ENCODE assay signal across 8 cellular contexts in genomic region chr12:90253674-90254181, GRCh38.
DNase-seq lines count a peak whose midpoint lies in the region; ATAC-seq, FAIRE-seq and TF ChIP-seq lines count a peak whose summit lies in the region.

No MANE protein-coding gene starts in this region.

- no peaks in the 10 kb centered on the region for H3K9me3 ChIP-seq in effector memory CD4-positive, alpha-beta T cell (ENCODE audit: control insufficient read depth, low read length)
- H3K9me3 ChIP-seq in tibial artery: no peaks in the 10 kb centered on the region

- no peaks in the 10 kb centered on the region for H3K27me3 ChIP-seq in effector memory CD4-positive, alpha-beta T cell (replicated peaks; ENCODE audit: control insufficient read depth, insufficient read depth, low read length, poor library complexity, severe bottlenecking)
- H3K27me3 ChIP-seq in tibial artery: no peaks in the 10 kb centered on the region

- H3K4me3 Mint-ChIP-seq in WTC11: no peak overlapping the region

- peaks cover 19% of the 10 kb centered on the region for H3K4me1 Mint-ChIP-seq in WTC11

- peak; percentile 87 for FAIRE-seq in GM12891 (lab: Jason Lieb, UNC)

- peak; percentile 100 for ATAC-seq in HG02623 (IDR thresholded peaks at IDR 0.05; ENCODE audit: unreplicated experiment)
- ATAC-seq in WTC11: peak; percentile 77

- H3K27ac Mint-ChIP-seq in WTC11: 0 out of 2 replicates have a peak overlapping the region, but pooled peaks have one; percentile 7

- TF ChIP-seq POLR2A in GM12891 (IDR thresholded peaks at IDR 0.05; ENCODE audit: low read depth, low read length) (no peak), NB4 (IDR thresholded peaks at IDR 0.05; ENCODE audit: extremely low read depth, insufficient read length) (no peak)

- no peaks in the 10 kb centered on the region for H3K9me3 Mint-ChIP-seq in WTC11

- H3K36me3 Mint-ChIP-seq in WTC11: no peaks in the 10 kb centered on the region

- H3K4me1 ChIP-seq in effector memory CD4-positive, alpha-beta T cell (ENCODE audit: control insufficient read depth, insufficient read depth, low read length, poor library complexity, severe bottlenecking): no peaks in the 10 kb centered on the region
- H3K4me1 ChIP-seq in tibial artery: peaks cover 0 to 13% (median 3%) of the 10 kb centered on the region in 4 donors

- H3K36me3 ChIP-seq in effector memory CD4-positive, alpha-beta T cell (ENCODE audit: control insufficient read depth, insufficient read depth, low read length): no peaks in the 10 kb centered on the region
- H3K36me3 ChIP-seq in tibial artery: no peaks in the 10 kb centered on the region

- intact Hi-C loops in tibial artery (cut with DNase I; ENCODE audit: low total_unique reads): no loop called here

- peak overlapping the region; percentile 4 for H3K4me3 ChIP-seq in NB4 (ENCODE audit: low read depth, low read length)
- H3K4me3 ChIP-seq in effector memory CD4-positive, alpha-beta T cell (ENCODE audit: insufficient read depth, low read depth, low read length, poor library complexity, severe bottlenecking): no peak overlapping the region
- no peak overlapping the region for H3K4me3 ChIP-seq in tibial artery

- no peak overlapping the region for H3K27ac ChIP-seq in effector memory CD4-positive, alpha-beta T cell (ENCODE audit: insufficient read depth, low read length, poor library complexity, severe bottlenecking)
- no peak overlapping the region for H3K27ac ChIP-seq in tibial artery

- CTCF ChIA-PET in WTC11 (lab: Charles Lee): no interaction called here

- POLR2A ChIA-PET in WTC11 (lab: Charles Lee): no interaction called here

- DNase-seq in ACHN (peak; percentile 54), GM12891 (ENCODE audit: insufficient read length, low spot score) (peak; percentile 31), NB4 (ENCODE audit: low read depth) (peak; percentile 100), WTC11 (ENCODE audit: low spot score) (peak; percentile 17), myocyte (ENCODE audit: low read depth) (peak; percentile 99), tibial artery (peak; percentile 79 to 81)
- peak; percentile 2 to 37 (median 16) for DNase-seq in effector memory CD4-positive, alpha-beta T cell

- TF ChIP-seq CTCF in NB4 (IDR thresholded peaks at IDR 0.05; ENCODE audit: low read depth, low read length): peak; percentile 70
- no peak for TF ChIP-seq CTCF in WTC11 (IDR thresholded peaks at IDR 0.05)
- no peak for TF ChIP-seq CTCF in tibial artery (IDR thresholded peaks at IDR 0.05)

- H3K27me3 Mint-ChIP-seq in WTC11 (ENCODE audit: low read depth): no peaks in the 10 kb centered on the region

- in situ Hi-C loops in ACHN (cut with HindIII; ENCODE audit: low pct_ligation_motif_present, low pct_unique_long_range_greater_than_20kb, low sequenced_read_pairs): no loop called here

TF ChIP-seq in GM12891, 5 proteins besides CTCF, POLR2A, EP300 and RAD21:
- TF ChIP-seq POLR2AphosphoS5 (IDR thresholded peaks at IDR 0.05; ENCODE audit: low read depth, low read length): no peak
- TF ChIP-seq POU2F2 (IDR thresholded peaks at IDR 0.05; ENCODE audit: low read depth, low read length): peak; percentile 23; the same call in 1 of the 2 replicates
- TF ChIP-seq SPI1 (IDR thresholded peaks at IDR 0.05; ENCODE audit: low read depth, low read length): peak; percentile 8; the same call in 1 of the 2 replicates

TF ChIP-seq in WTC11, 78 proteins besides CTCF, POLR2A, EP300 and RAD21:
- TF ChIP-seq SMAD3 (CRISPR knock-in tag; IDR thresholded peaks at IDR 0.05; ENCODE audit: borderline replicate concordance) (no peak), GRHL2 (CRISPR knock-in tag; IDR thresholded peaks at IDR 0.05; ENCODE audit: insufficient replicate concordance, severe bottlenecking) (no peak), TEAD4 (CRISPR knock-in tag; IDR thresholded peaks at IDR 0.05) (no peak)

Comparison
In these comparisons a context has a peak if more than half of its experiments do, and no peak if none do; other contexts are left out.
1. DNase-seq: peak in every context shown above with its lines; median percentile 100 in NB4; 99 in myocyte; 80 in tibial artery; 54 in ACHN; 31 in GM12891; 17 in WTC11; 16 in effector memory CD4-positive, alpha-beta T cell.